ENCODE assay signal across 10 cellular contexts in the genomic region with DNA sequence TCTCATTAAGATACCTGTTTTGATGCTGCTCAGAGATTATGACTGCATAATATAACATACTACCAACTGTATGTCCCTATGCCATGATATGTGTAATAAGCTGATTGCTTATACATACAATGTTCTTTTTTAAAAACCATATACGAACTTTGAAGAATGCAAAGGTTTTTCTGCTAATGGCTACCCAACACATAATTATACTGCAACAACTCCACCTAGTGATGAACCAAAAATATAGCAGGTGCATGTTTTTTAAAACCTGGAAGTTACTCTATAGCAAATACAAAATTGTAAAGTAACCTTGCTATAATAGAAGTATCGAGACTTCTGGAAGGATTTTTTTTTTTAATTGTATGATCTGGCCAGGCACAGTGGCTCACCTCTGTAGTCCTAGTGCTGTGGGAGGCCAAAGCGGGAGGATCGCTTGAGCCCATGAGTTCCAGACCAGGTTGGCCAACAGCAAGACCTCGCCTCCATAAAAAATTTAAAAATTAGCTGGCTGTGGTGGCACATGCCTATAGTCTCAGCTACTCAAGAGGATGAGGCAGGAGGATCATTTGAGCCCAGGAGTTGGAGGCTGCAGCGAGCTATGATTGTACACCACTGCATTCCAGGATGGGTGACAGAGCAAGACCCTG. TPM values are rescaled to one million over a fixed set of nuclear protein-coding genes. Genes with fewer than 3 reads are reported as not detected.
A peak's percentile ranks its signal among the peaks of the same experiment; 100 is the strongest.
DNase-seq lines count a peak whose midpoint lies in the region; ATAC-seq and TF ChIP-seq lines count a peak whose summit lies in the region.
"Had no signal": no experiment of that assay in that cellular context is flagged by ENCODE, and none has a peak within 500 bp of the region (broad histone marks: within the 10 kb centered on the region; RNA-seq: fewer than 3 reads in every experiment).

No MANE protein-coding gene starts in this region.

- no peak for TF ChIP-seq POLR2A in adrenal gland (IDR thresholded peaks at IDR 0.05)

- H3K9me3 ChIP-seq in adrenal gland (replicated peaks in 1 of 3) = no peaks in the 10 kb centered on the region
- H3K9me3 ChIP-seq: BLaER1 had no signal

- 59 to 63% (median 60%) methylated on average over 6 of the region's 6 CpGs for WGBS in adrenal gland, 4 donors

- H3K36me3 ChIP-seq in adrenal gland (replicated peaks in 1 of 2) = no peaks in the 10 kb centered on the region
- H3K36me3 ChIP-seq: BLaER1 had no signal

- no peak overlapping the region for H3K27ac ChIP-seq in adrenal gland
- H3K27ac ChIP-seq: BLaER1 had no signal

- intact Hi-C loops in adrenal gland (cut with DNase I) = loop anchor here (5.0 to 10.0 kb wide), 3 partner anchors 330 to 440 kb away; no protein-coding TSS in a partner anchor

- H3K4me1 ChIP-seq in adrenal gland (replicated peaks in 1 of 2) = no peaks in the 10 kb centered on the region
- H3K4me1 ChIP-seq: BLaER1 had no signal

- ATAC-seq in HG03139 (IDR thresholded peaks at IDR 0.05; ENCODE audit: unreplicated experiment) = no peak

- H3K4me3 ChIP-seq in adrenal gland = no peak overlapping the region
- H3K4me3 ChIP-seq: BLaER1 had no signal

- peak; percentile 45 for DNase-seq in DMS 273 (lab: John Stamatoyannopoulos, UW; ENCODE audit: unreplicated experiment)
- no peak for DNase-seq in DMS 273 treated with DMSO at 0.1 percent for 48 hours (lab: John Stamatoyannopoulos, UW)
- DNase-seq in M059J (ENCODE audit: low read depth) = peak; percentile 15
- no peak for DNase-seq in adrenal gland
- DNase-seq in hepatic stellate cell (ENCODE audit: low spot score) = peak; percentile 20
- DNase-seq in superior temporal gyrus (ENCODE audit: extremely low spot score) = peak; percentile 69
- no peak for DNase-seq in stimulated activated CD4-positive, alpha-beta T cell treated with anti-CD3 and anti-CD28 coated beads, Interleukin-15, amount 100 ng/mL, for 24 hours
- DNase-seq: activated B cell treated with CpG ODN at 0.5 μM for 24 hours had no signal

- H3K27me3 ChIP-seq in adrenal gland = no peaks in the 10 kb centered on the region
- H3K27me3 ChIP-seq: BLaER1 had no signal

- TF ChIP-seq CTCF in adrenal gland (IDR thresholded peaks at IDR 0.05) = peak; percentile 40 to 72 (median 64)

RNA-seq across cellular contexts. Expression of a gene that starts 49.1 kb away (rescaled TPM):
- 3.9 and 8.6 TPM in 2 replicates for total RNA-seq in M059J (2014; rRNA removed; shearing (Covaris generic))
- total RNA-seq in adrenal gland = 1 to 10 TPM in 3 of 8 donors, under 1 TPM in 5; 0.06 to 2.7 (median 0.78) TPM
- 1 to 10 TPM in 1 of 3 donors, under 1 TPM in 2; 0.44 to 1.2 (median 0.48) TPM for polyA plus RNA-seq in adrenal gland

Comparison
In these comparisons a context has a peak if more than half of its experiments do, and no peak if none do; other contexts are left out.
1. DNase-seq: peak in DMS 273 (single experiment), M059J (single experiment), hepatic stellate cell (single experiment) and superior temporal gyrus (single experiment); none in DMS 273 treated with DMSO at 0.1 percent for 48 hours (single experiment), adrenal gland (0 of 7) and stimulated activated CD4-positive, alpha-beta T cell treated with anti-CD3 and anti-CD28 coated beads, Interleukin-15, amount 100 ng/mL, for 24 hours (single experiment).